Comparison of ENCODE assay signal across 21 cellular contexts in genomic region chr7:128066858-128067257, GRCh38. TPM values are rescaled to one million over a fixed set of nuclear protein-coding genes. Genes with fewer than 3 reads are reported as not detected.
A peak's percentile ranks its signal among the peaks of the same experiment; 100 is the strongest.
DNase-seq lines count a peak whose midpoint lies in the region; ATAC-seq and TF ChIP-seq lines count a peak whose summit lies in the region.
"Had no signal": no experiment of that assay in that cellular context is flagged by ENCODE, and none has a peak within 500 bp of the region (broad histone marks: within the 10 kb centered on the region; RNA-seq: fewer than 3 reads in every experiment).

No MANE protein-coding gene starts in this region.

- peaks cover 0 to 27% of the 10 kb centered on the region in 2 experiments for H3K36me3 ChIP-seq in SK-N-SH (replicated peaks in 1 of 2; ENCODE audit: control insufficient read depth in 1 of 2, insufficient read depth in 2 of 2, low read length in 1 of 2)

- H3K9ac ChIP-seq in SK-N-SH: no peak overlapping the region

- no peak overlapping the region for H3K4me3 ChIP-seq in SK-N-SH (ENCODE audit: low read depth in 2 of 2, low read length in 1 of 2)
- H3K4me3 ChIP-seq in epithelial cell of proximal tubule (ENCODE audit: low read depth, low read length): no peak overlapping the region

- no peak for ATAC-seq in activated naive CD8-positive, alpha-beta T cell treated with anti-CD3 and anti-CD28 coated beads, Interleukin-2, amount 50 U/mL, for 24 hours
- ATAC-seq in GM19452 (IDR thresholded peaks at IDR 0.05; ENCODE audit: unreplicated experiment) (no peak), GM18870 (IDR thresholded peaks at IDR 0.05; ENCODE audit: unreplicated experiment) (no peak)

- peaks cover 19% of the 10 kb centered on the region for H3K36me3 Mint-ChIP-seq in activated naive CD8-positive, alpha-beta T cell treated with anti-CD3 and anti-CD28 coated beads for 36 hours
- peaks cover 7% of the 10 kb centered on the region for H3K36me3 Mint-ChIP-seq in activated naive CD8-positive, alpha-beta T cell treated with anti-CD3 and anti-CD28 coated beads, Interleukin-2, amount 50 U/mL, for 24 hours (ENCODE audit: low read depth)
- H3K36me3 Mint-ChIP-seq in type B pancreatic cell: peaks cover 4% of the 10 kb centered on the region
- peaks cover 3% of the 10 kb centered on the region for H3K36me3 Mint-ChIP-seq in activated CD4-positive, alpha-beta T cell treated with anti-CD3 and anti-CD28 coated beads, Interleukin-2, amount 10 ng/mL, durations not matched to agents 7 days and 5 days (ENCODE audit: low read depth)

- POLR2A ChIA-PET in SK-N-SH (lab: Yijun Ruan, JAX): interaction anchor here (1.0 to 1.3 kb wide), 2 partner anchors 18 to 36 kb away, joined by 3 read pairs; partner anchors contain the start of gene LRRC4
- POLR2A ChIA-PET in activated CD4-positive, alpha-beta T cell treated with anti-CD3 and anti-CD28 coated beads, Interleukin-2, amount 10 ng/mL, durations not matched to agents 7 days and 5 days (lab: Charles Lee): no interaction called here

- H3K9me3 Mint-ChIP-seq in activated naive CD8-positive, alpha-beta T cell treated with anti-CD3 and anti-CD28 coated beads for 36 hours: no peaks in the 10 kb centered on the region
- H3K9me3 Mint-ChIP-seq in activated naive CD8-positive, alpha-beta T cell treated with anti-CD3 and anti-CD28 coated beads, Interleukin-2, amount 50 U/mL, for 24 hours: no peaks in the 10 kb centered on the region
- no peaks in the 10 kb centered on the region for H3K9me3 Mint-ChIP-seq in type B pancreatic cell
- no peaks in the 10 kb centered on the region for H3K9me3 Mint-ChIP-seq in activated CD4-positive, alpha-beta T cell treated with anti-CD3 and anti-CD28 coated beads, Interleukin-2, amount 10 ng/mL, durations not matched to agents 7 days and 5 days
- H3K9me3 Mint-ChIP-seq: CD4-positive, CD25-positive, alpha-beta regulatory T cell had no signal

- H3K4me1 Mint-ChIP-seq in activated naive CD8-positive, alpha-beta T cell treated with anti-CD3 and anti-CD28 coated beads for 36 hours: peaks cover 26% of the 10 kb centered on the region
- H3K4me1 Mint-ChIP-seq in activated naive CD8-positive, alpha-beta T cell treated with anti-CD3 and anti-CD28 coated beads, Interleukin-2, amount 50 U/mL, for 24 hours: peaks cover 31% of the 10 kb centered on the region
- peaks cover 3% of the 10 kb centered on the region for H3K4me1 Mint-ChIP-seq in type B pancreatic cell (ENCODE audit: unreplicated experiment)
- H3K4me1 Mint-ChIP-seq in activated CD4-positive, alpha-beta T cell treated with anti-CD3 and anti-CD28 coated beads, Interleukin-2, amount 10 ng/mL, durations not matched to agents 7 days and 5 days: peaks cover 25% of the 10 kb centered on the region

- peaks cover 0 to 40% of the 10 kb centered on the region in 2 experiments; a peak in 1 of 4 replicates for H3K4me1 ChIP-seq in SK-N-SH (ENCODE audit: control insufficient read depth in 1 of 2, insufficient read depth in 2 of 2, low read depth in 1 of 2, low read length in 1 of 2)
- H3K4me1 ChIP-seq: Caco-2 had no signal

- TF ChIP-seq RAD21 in SK-N-SH (IDR thresholded peaks at IDR 0.05; ENCODE audit: low read length): peak; percentile 50

- TF ChIP-seq CTCF in SK-N-SH (IDR thresholded peaks at IDR 0.05): peak; percentile 23; the same call in 1 of the 2 replicates
- TF ChIP-seq CTCF in epithelial cell of proximal tubule (conservative IDR thresholded peaks at IDR 0.05; ENCODE audit: low read depth, low read length): peak; percentile 9
- peak; percentile 16 for TF ChIP-seq CTCF in type B pancreatic cell (conservative IDR thresholded peaks at IDR 0.05)

- no peaks in the 10 kb centered on the region for H3K9me3 ChIP-seq in SK-N-SH
- H3K9me3 ChIP-seq: Caco-2 had no signal

- peak overlapping the region; percentile 3 for H3K27ac Mint-ChIP-seq in activated naive CD8-positive, alpha-beta T cell treated with anti-CD3 and anti-CD28 coated beads for 36 hours
- no peak overlapping the region for H3K27ac Mint-ChIP-seq in activated naive CD8-positive, alpha-beta T cell treated with anti-CD3 and anti-CD28 coated beads, Interleukin-2, amount 50 U/mL, for 24 hours
- H3K27ac Mint-ChIP-seq in type B pancreatic cell: no peak overlapping the region
- no peak overlapping the region for H3K27ac Mint-ChIP-seq in activated CD4-positive, alpha-beta T cell treated with anti-CD3 and anti-CD28 coated beads, Interleukin-2, amount 10 ng/mL, durations not matched to agents 7 days and 5 days
- H3K27ac Mint-ChIP-seq: CD4-positive, CD25-positive, alpha-beta regulatory T cell had no signal

- no peak for DNase-seq in activated naive CD8-positive, alpha-beta T cell treated with anti-CD3 and anti-CD28 coated beads for 36 hours
- no peak for DNase-seq in activated naive CD8-positive, alpha-beta T cell treated with anti-CD3 and anti-CD28 coated beads, Interleukin-2, amount 50 U/mL, for 24 hours
- DNase-seq in SK-N-SH: no peak
- DNase-seq in epithelial cell of proximal tubule (ENCODE audit: low read depth): no peak
- DNase-seq in type B pancreatic cell (ENCODE audit: extremely low spot score, unreplicated experiment): no peak
- DNase-seq in activated CD4-positive, alpha-beta T cell treated with anti-CD3 and anti-CD28 coated beads, Interleukin-2, amount 10 ng/mL, durations not matched to agents 7 days and 5 days: no peak
- DNase-seq: Caco-2; CD4-positive, CD25-positive, alpha-beta regulatory T cell; DMS153; EL; HCEC 1CT; MV-4-11; NCI-H1417 treated with DMSO at 0.1 percent for 48 hours; NCI-H1930; NCI-H2171; NCI-H446; OCI-M1; RPMI8226 had no signal

- no peaks in the 10 kb centered on the region for H3K27me3 ChIP-seq in SK-N-SH (ENCODE audit: insufficient read depth)

- no peak overlapping the region for H3K4me2 ChIP-seq in SK-N-SH

- no peaks in the 10 kb centered on the region for H3K9me2 ChIP-seq in SK-N-SH

- no peaks in the 10 kb centered on the region for H3K79me2 ChIP-seq in SK-N-SH (ENCODE audit: insufficient read depth)

- WGBS in SK-N-SH (ENCODE audit: low lambda C conversion rate): 71% methylated on average over 5 of the region's 5 CpGs

- CTCF ChIA-PET in SK-N-SH (lab: Yijun Ruan, JAX): interaction anchor here (0.7 to 3.4 kb wide), 11 partner anchors 9 to 143 kb away, joined by 3 to 14 read pairs (median 3); no protein-coding TSS in a partner anchor
- CTCF ChIA-PET in activated CD4-positive, alpha-beta T cell treated with anti-CD3 and anti-CD28 coated beads, Interleukin-2, amount 10 ng/mL, durations not matched to agents 7 days and 5 days (lab: Charles Lee): interaction anchor here (1.4 kb wide), 1 partner anchor 78 kb away, joined by 3 read pairs; no protein-coding TSS in a partner anchor

- H3K4me3 Mint-ChIP-seq in activated naive CD8-positive, alpha-beta T cell treated with anti-CD3 and anti-CD28 coated beads for 36 hours: no peak overlapping the region
- H3K4me3 Mint-ChIP-seq in activated naive CD8-positive, alpha-beta T cell treated with anti-CD3 and anti-CD28 coated beads, Interleukin-2, amount 50 U/mL, for 24 hours: no peak overlapping the region
- H3K4me3 Mint-ChIP-seq in type B pancreatic cell: no peak overlapping the region
- H3K4me3 Mint-ChIP-seq in activated CD4-positive, alpha-beta T cell treated with anti-CD3 and anti-CD28 coated beads, Interleukin-2, amount 10 ng/mL, durations not matched to agents 7 days and 5 days: no peak overlapping the region
- H3K4me3 Mint-ChIP-seq: CD4-positive, CD25-positive, alpha-beta regulatory T cell had no signal

- H3K27ac ChIP-seq in SK-N-SH (ENCODE audit: low read depth in 2 of 2, low read length in 1 of 2): no peak overlapping the region
- H3K27ac ChIP-seq: 22Rv1 had no signal

- H4K20me1 ChIP-seq in SK-N-SH (ENCODE audit: insufficient read depth): peaks cover 11% of the 10 kb centered on the region

- H3F3A ChIP-seq in SK-N-SH (replicated peaks; ENCODE audit: insufficient read depth): no peaks in the 10 kb centered on the region

- TF ChIP-seq EP300 in SK-N-SH (IDR thresholded peaks at IDR 0.05; ENCODE audit: borderline replicate concordance in 1 of 2, low read depth in 1 of 2, low read length in 1 of 2): no peak

- H2AFZ ChIP-seq in SK-N-SH (ENCODE audit: low read depth): no peak overlapping the region

- H3K27me3 Mint-ChIP-seq in activated naive CD8-positive, alpha-beta T cell treated with anti-CD3 and anti-CD28 coated beads for 36 hours: no peaks in the 10 kb centered on the region
- no peaks in the 10 kb centered on the region for H3K27me3 Mint-ChIP-seq in activated naive CD8-positive, alpha-beta T cell treated with anti-CD3 and anti-CD28 coated beads, Interleukin-2, amount 50 U/mL, for 24 hours
- H3K27me3 Mint-ChIP-seq in type B pancreatic cell: no peaks in the 10 kb centered on the region
- no peaks in the 10 kb centered on the region for H3K27me3 Mint-ChIP-seq in activated CD4-positive, alpha-beta T cell treated with anti-CD3 and anti-CD28 coated beads, Interleukin-2, amount 10 ng/mL, durations not matched to agents 7 days and 5 days
- H3K27me3 Mint-ChIP-seq: CD4-positive, CD25-positive, alpha-beta regulatory T cell had no signal

TF ChIP-seq in SK-N-SH, 30 proteins besides CTCF, POLR2A, EP300 and RAD21:
- TF ChIP-seq YY1 (IDR thresholded peaks at IDR 0.05; ENCODE audit: low read depth) (no peak), GATA2 (CRISPR knock-in tag; IDR thresholded peaks at IDR 0.05) (no peak), SMC3 (IDR thresholded peaks at IDR 0.05; ENCODE audit: low read depth, low read length) (peak; percentile 22; the same call in 1 of the 2 replicates)

RNA-seq across cellular contexts. Expression of gene LRRC4, which starts 35.6 kb away (rescaled TPM):
- not detected for total RNA-seq in activated naive CD8-positive, alpha-beta T cell treated with anti-CD3 and anti-CD28 coated beads for 36 hours
- polyA plus RNA-seq in SK-N-SH (2012; rRNA removed): 0.44 and 0.58 TPM in 2 replicates
- polyA plus RNA-seq in SK-N-SH (2012; cell fraction: cytosol; rRNA removed): 0.30 and 0.41 TPM in 2 replicates
- polyA plus RNA-seq in SK-N-SH (2012; cell fraction: nucleus; rRNA removed): 0.46 and 0.74 TPM in 2 replicates
- total RNA-seq in epithelial cell of proximal tubule (1.1 and 1.3 TPM in 2 replicates), type B pancreatic cell (ENCODE audit: low replicate concordance) (12.5 and 37.7 TPM in 2 replicates)
- not detected for total RNA-seq in activated CD4-positive, alpha-beta T cell treated with anti-CD3 and anti-CD28 coated beads, Interleukin-2, amount 10 ng/mL, durations not matched to agents 7 days and 5 days
- total RNA-seq: Caco-2; CD4-positive, CD25-positive, alpha-beta regulatory T cell had no signal
